In genomic region chr2:152730591-152731333, GRCh38 we compare ENCODE assay signal across 8 cellular contexts. TPM values are rescaled to one million over a fixed set of nuclear protein-coding genes. Genes with fewer than 3 reads are reported as not detected.
A peak's percentile ranks its signal among the peaks of the same experiment; 100 is the strongest.
DNase-seq lines count a peak whose midpoint lies in the region; ATAC-seq and TF ChIP-seq lines count a peak whose summit lies in the region.

No MANE protein-coding gene starts in this region.

- H3K27me3 ChIP-seq in smooth muscle cell (ENCODE audit: low read depth) (no peaks in the 10 kb centered on the region), ovary (no peaks in the 10 kb centered on the region)

- TF ChIP-seq POLR2A in ovary (IDR thresholded peaks at IDR 0.05): no peak

- H3K4me3 ChIP-seq in smooth muscle cell (no peak overlapping the region), ovary (no peak overlapping the region)

- H3K36me3 ChIP-seq in smooth muscle cell (ENCODE audit: low read depth): peaks cover 1% of the 10 kb centered on the region
- no peaks in the 10 kb centered on the region for H3K36me3 ChIP-seq in ovary

- H3K79me2 ChIP-seq in smooth muscle cell (ENCODE audit: low read depth): peaks cover 35% of the 10 kb centered on the region

- peak; percentile 11 to 12 for DNase-seq in activated T-cell treated with anti-CD3 and anti-CD28 coated beads, Interleukin-2, amount 50 U/mL, for 72 hours
- peak; percentile 75 for DNase-seq in natural killer cell treated with Interleukin-12 subunit alpha and Interleukin-12 subunit beta and Interleukin-15 and Interleukin-18, amount 100 ng/mL, for 72 hours (ENCODE audit: low spot score)
- DNase-seq in smooth muscle cell (lab: John Stamatoyannopoulos, UW; ENCODE audit: unreplicated experiment) (no peak), ovary (no peak), NCI-H446 (lab: John Stamatoyannopoulos, UW) (no peak)

- peaks cover 31% of the 10 kb centered on the region for H4K20me1 ChIP-seq in smooth muscle cell (ENCODE audit: low read depth)

- intact Hi-C loops in ovary (cut with DNase I): no loop called here

- H3K27ac ChIP-seq in C4-2B (peak overlapping the region; percentile 62; the same call in 1 of the 2 replicates), smooth muscle cell (ENCODE audit: low read depth) (no peak overlapping the region), ovary (no peak overlapping the region)

- H3K9me3 Mint-ChIP-seq in activated T-cell treated with anti-CD3 and anti-CD28 coated beads, Interleukin-2, amount 50 U/mL, for 72 hours: no peaks in the 10 kb centered on the region
- no peaks in the 10 kb centered on the region for H3K9me3 Mint-ChIP-seq in natural killer cell treated with Interleukin-12 subunit alpha and Interleukin-12 subunit beta and Interleukin-15 and Interleukin-18, amount 100 ng/mL, for 72 hours

- no peak overlapping the region for H3K9ac ChIP-seq in smooth muscle cell (ENCODE audit: low read depth)

- no peak overlapping the region for H3K4me2 ChIP-seq in smooth muscle cell

- H3K4me1 ChIP-seq in smooth muscle cell (ENCODE audit: low read depth): no peaks in the 10 kb centered on the region
- no peaks in the 10 kb centered on the region for H3K4me1 ChIP-seq in ovary (ENCODE audit: insufficient read depth)

- H3K4me1 Mint-ChIP-seq in activated T-cell treated with anti-CD3 and anti-CD28 coated beads, Interleukin-2, amount 50 U/mL, for 72 hours (ENCODE audit: low read depth): peaks cover 20% of the 10 kb centered on the region
- peaks cover 16 to 30% of the 10 kb centered on the region in 2 donors for H3K4me1 Mint-ChIP-seq in natural killer cell treated with Interleukin-12 subunit alpha and Interleukin-12 subunit beta and Interleukin-15 and Interleukin-18, amount 100 ng/mL, for 72 hours (ENCODE audit: low read depth in 2 of 2)

- TF ChIP-seq CTCF in C4-2B (conservative IDR thresholded peaks at IDR 0.05) (no peak), smooth muscle cell (IDR thresholded peaks at IDR 0.05; ENCODE audit: borderline replicate concordance, insufficient read depth, poor library complexity, severe bottlenecking) (no peak), ovary (IDR thresholded peaks at IDR 0.05) (no peak)

- no peaks in the 10 kb centered on the region for H3K36me3 Mint-ChIP-seq in activated T-cell treated with anti-CD3 and anti-CD28 coated beads, Interleukin-2, amount 50 U/mL, for 72 hours (ENCODE audit: insufficient read depth in 2 of 2)
- H3K36me3 Mint-ChIP-seq in natural killer cell treated with Interleukin-12 subunit alpha and Interleukin-12 subunit beta and Interleukin-15 and Interleukin-18, amount 100 ng/mL, for 72 hours: no peaks in the 10 kb centered on the region

- no peaks in the 10 kb centered on the region for H3K27me3 Mint-ChIP-seq in activated T-cell treated with anti-CD3 and anti-CD28 coated beads, Interleukin-2, amount 50 U/mL, for 72 hours (ENCODE audit: low read depth)
- H3K27me3 Mint-ChIP-seq in natural killer cell treated with Interleukin-12 subunit alpha and Interleukin-12 subunit beta and Interleukin-15 and Interleukin-18, amount 100 ng/mL, for 72 hours: no peaks in the 10 kb centered on the region

- H3K27ac Mint-ChIP-seq in activated T-cell treated with anti-CD3 and anti-CD28 coated beads, Interleukin-2, amount 50 U/mL, for 72 hours: no peak overlapping the region
- peak overlapping the region; percentile 4 to 81 for H3K27ac Mint-ChIP-seq in natural killer cell treated with Interleukin-12 subunit alpha and Interleukin-12 subunit beta and Interleukin-15 and Interleukin-18, amount 100 ng/mL, for 72 hours

- 100% methylated on average over 1 of the region's 1 CpG for WGBS in smooth muscle cell (ENCODE audit: low lambda C conversion rate)
- 96 to 100% (median 98%) methylated on average over 1 of the region's 1 CpG for WGBS in ovary, 3 donors

- ATAC-seq in GM21367 (IDR thresholded peaks at IDR 0.05; ENCODE audit: unreplicated experiment) (peak; percentile 90), HG03575 (IDR thresholded peaks at IDR 0.05; ENCODE audit: extremely low read depth, insufficient number of reproducible peaks, low FRiP score, unreplicated experiment) (peak; percentile 61)
- ATAC-seq in activated T-cell treated with anti-CD3 and anti-CD28 coated beads, Interleukin-2, amount 50 U/mL, for 72 hours (replicated peaks in 1 of 2): peak; percentile 53 to 72
- ATAC-seq in natural killer cell treated with Interleukin-12 subunit alpha and Interleukin-12 subunit beta and Interleukin-15 and Interleukin-18, amount 100 ng/mL, for 72 hours: peak; percentile 95 to 98

- H3F3A ChIP-seq in smooth muscle cell (ENCODE audit: low read depth): no peaks in the 10 kb centered on the region

- no peak overlapping the region for H2AFZ ChIP-seq in smooth muscle cell (ENCODE audit: low read depth)

- no peak for TF ChIP-seq EP300 in ovary (IDR thresholded peaks at IDR 0.05)

- H3K4me3 Mint-ChIP-seq in activated T-cell treated with anti-CD3 and anti-CD28 coated beads, Interleukin-2, amount 50 U/mL, for 72 hours: no peak overlapping the region
- H3K4me3 Mint-ChIP-seq in natural killer cell treated with Interleukin-12 subunit alpha and Interleukin-12 subunit beta and Interleukin-15 and Interleukin-18, amount 100 ng/mL, for 72 hours: peak overlapping the region; percentile 43

- no peaks in the 10 kb centered on the region for H3K9me3 ChIP-seq in smooth muscle cell (replicated peaks; ENCODE audit: low read depth)
- no peaks in the 10 kb centered on the region for H3K9me3 ChIP-seq in ovary

RNA-seq across cellular contexts. Expression of gene ARL6IP6, which starts 12.3 kb away (rescaled TPM):
- total RNA-seq in activated T-cell treated with anti-CD3 and anti-CD28 coated beads, Interleukin-2, amount 50 U/mL, for 72 hours: 10 to 100 TPM; 30.6 to 41.5 TPM
- total RNA-seq in natural killer cell treated with Interleukin-12 subunit alpha and Interleukin-12 subunit beta and Interleukin-15 and Interleukin-18, amount 100 ng/mL, for 72 hours: 10 to 100 TPM; 22.3 to 24.0 TPM
- total RNA-seq in smooth muscle cell (42.5 and 51.1 TPM in 2 replicates), ovary (10 to 100 TPM; 11.1 to 38.6 (median 14.4) TPM)
- polyA plus RNA-seq in smooth muscle cell (26.6 and 28.5 TPM in 2 replicates), ovary (10 to 100 TPM; 13.2 to 18.3 TPM)

RNA-seq across cellular contexts. Expression of gene PRPF40A, which starts 13.5 kb away (rescaled TPM):
- total RNA-seq in activated T-cell treated with anti-CD3 and anti-CD28 coated beads, Interleukin-2, amount 50 U/mL, for 72 hours: 100 to 1,000 TPM; 122 to 127 TPM
- total RNA-seq in natural killer cell treated with Interleukin-12 subunit alpha and Interleukin-12 subunit beta and Interleukin-15 and Interleukin-18, amount 100 ng/mL, for 72 hours: 100 to 1,000 TPM; 124 to 150 TPM
- total RNA-seq in smooth muscle cell: 109 and 117 TPM in 2 replicates
- 93.4 and 104 TPM in 2 replicates for polyA plus RNA-seq in smooth muscle cell
- total RNA-seq in ovary: 10 to 100 TPM; 55.0 to 81.9 (median 64.9) TPM
- 10 to 100 TPM; 27.5 to 33.4 TPM for polyA plus RNA-seq in ovary

Comparison
In these comparisons a context has a peak if more than half of its experiments do, and no peak if none do; other contexts are left out.
1. DNase-seq: peak in activated T-cell treated with anti-CD3 and anti-CD28 coated beads, Interleukin-2, amount 50 U/mL, for 72 hours (2 of 2) and natural killer cell treated with Interleukin-12 subunit alpha and Interleukin-12 subunit beta and Interleukin-15 and Interleukin-18, amount 100 ng/mL, for 72 hours (single experiment); none in smooth muscle cell (single experiment), ovary (0 of 5) and NCI-H446 (0 of 2).
2. Peak in every context shown above with its lines, with median percentiles within 50 percentile points of each other: ATAC-seq.